Comparison of ENCODE assay signal across 2 cellular contexts in genomic region chr6:134904731-134905130, GRCh38. TPM values are rescaled to one million over a fixed set of nuclear protein-coding genes. Genes with fewer than 3 reads are reported as not detected.
"Had no signal": no experiment of that assay in that cellular context is flagged by ENCODE, and none has a peak within 500 bp of the region (broad histone marks: within the 10 kb centered on the region; RNA-seq: fewer than 3 reads in every experiment).

No MANE protein-coding gene starts in this region.

RNA-seq across cellular contexts. Expression of gene ALDH8A1, which starts 45.2 kb away (rescaled TPM):
- total RNA-seq: endodermal cell, fibroblast of villous mesenchyme had no signal
